In the genomic region with DNA sequence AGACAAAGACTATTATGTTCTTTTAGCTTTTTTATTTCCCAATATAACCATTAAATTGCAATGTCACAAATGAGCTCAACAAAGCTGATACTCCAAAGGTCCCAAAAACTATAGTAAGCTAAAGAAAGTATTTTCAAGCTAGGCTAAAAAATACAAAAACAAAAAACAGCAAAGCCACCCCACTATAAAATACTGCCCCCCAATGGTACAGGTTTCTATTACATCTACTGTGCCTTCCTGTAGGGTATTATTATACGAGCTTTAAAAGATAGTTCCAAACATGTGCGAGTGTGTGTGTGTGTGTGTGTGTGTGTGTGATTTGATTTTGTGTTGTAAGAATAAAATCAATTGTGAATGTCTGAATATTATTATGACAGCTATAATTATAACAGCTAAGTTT, we compare ENCODE assay signal across 8 cellular contexts. TPM values are rescaled to one million over a fixed set of nuclear protein-coding genes. Genes with fewer than 3 reads are reported as not detected.
DNase-seq lines count a peak whose midpoint lies in the region; ATAC-seq and TF ChIP-seq lines count a peak whose summit lies in the region.

No MANE protein-coding gene starts in this region.

- H3K4me1 Mint-ChIP-seq in activated CD4-positive, alpha-beta T cell treated with anti-CD3 and anti-CD28 coated beads for 36 hours, result peaks cover 20% of the 10 kb centered on the region
- no peaks in the 10 kb centered on the region for H3K4me1 Mint-ChIP-seq in osteocyte (ENCODE audit: unreplicated experiment)

- POLR2A ChIA-PET in activated CD4-positive, alpha-beta T cell treated with anti-CD3 and anti-CD28 coated beads for 36 hours (lab: Charles Lee), result interaction anchor here (0.6 to 1.6 kb wide), 2 partner anchors 39 to 194 kb away, joined by 4 to 6 read pairs; no protein-coding TSS in a partner anchor

- peaks cover 3% of the 10 kb centered on the region for H3K36me3 Mint-ChIP-seq in activated CD4-positive, alpha-beta T cell treated with anti-CD3 and anti-CD28 coated beads for 36 hours (ENCODE audit: low read depth)
- H3K36me3 Mint-ChIP-seq in osteocyte (ENCODE audit: unreplicated experiment), result no peaks in the 10 kb centered on the region

- intact Hi-C loops in activated CD4-positive, alpha-beta T cell treated with anti-CD3 and anti-CD28 coated beads for 36 hours (cut with DNase I, micrococcal nuclease), result loop anchor here (1.0 to 10.0 kb wide), 4 partner anchors 45 to 804 kb away; no protein-coding TSS in a partner anchor
- intact Hi-C loops in Right ventricle myocardium inferior (cut with DNase I), result no loop called here

- CTCF ChIA-PET in activated CD4-positive, alpha-beta T cell treated with anti-CD3 and anti-CD28 coated beads for 36 hours (lab: Charles Lee), result interaction anchor here (0.6 to 5.2 kb wide), 35 partner anchors 9 to 1278 kb away, joined by 3 to 51 read pairs (median 5); no protein-coding TSS in a partner anchor

- H3K27ac Mint-ChIP-seq in activated CD4-positive, alpha-beta T cell treated with anti-CD3 and anti-CD28 coated beads for 36 hours, result no peak overlapping the region
- H3K27ac Mint-ChIP-seq in osteocyte (ENCODE audit: unreplicated experiment), result no peak overlapping the region

- peak overlapping the region; percentile 67 for H3K4me3 Mint-ChIP-seq in activated CD4-positive, alpha-beta T cell treated with anti-CD3 and anti-CD28 coated beads for 36 hours
- no peak overlapping the region for H3K4me3 Mint-ChIP-seq in osteocyte (ENCODE audit: unreplicated experiment)

- peak; percentile 34 for TF ChIP-seq CTCF in osteocyte (IDR thresholded peaks at IDR 0.05)

- H3K27me3 Mint-ChIP-seq in activated CD4-positive, alpha-beta T cell treated with anti-CD3 and anti-CD28 coated beads for 36 hours, result peaks cover under 1% of the 10 kb centered on the region
- H3K27me3 Mint-ChIP-seq in osteocyte (ENCODE audit: unreplicated experiment), result peaks cover 53% of the 10 kb centered on the region

- no peak for DNase-seq in activated CD4-positive, alpha-beta T cell treated with anti-CD3 and anti-CD28 coated beads for 36 hours
- no peak for DNase-seq in activated CD4-positive, alpha-beta T cell treated with anti-CD3 and anti-CD28 coated beads, Interleukin-2, amount 50 U/mL, for 4 hours
- peak; percentile 66 for DNase-seq in NAMALWA (ENCODE audit: low spot score)
- peak; percentile 47 for DNase-seq in central memory CD4-positive, alpha-beta T cell
- DNase-seq in osteocyte (ENCODE audit: extremely low spot score, unreplicated experiment), result no peak
- DNase-seq in LoVo (ENCODE audit: low spot score), result no peak
- DNase-seq in Right ventricle myocardium inferior (ENCODE audit: missing footprints), result no peak
- DNase-seq in activated CD4-positive, alpha-beta T cell treated with anti-CD3 and anti-CD28 coated beads for 4 hours, result no peak

- no peaks in the 10 kb centered on the region for H3K9me3 Mint-ChIP-seq in activated CD4-positive, alpha-beta T cell treated with anti-CD3 and anti-CD28 coated beads for 36 hours (ENCODE audit: low read depth)
- H3K9me3 Mint-ChIP-seq in osteocyte (ENCODE audit: unreplicated experiment), result no peaks in the 10 kb centered on the region

- ATAC-seq in activated CD4-positive, alpha-beta T cell treated with anti-CD3 and anti-CD28 coated beads for 36 hours, result no peak
- no peak for ATAC-seq in Right ventricle myocardium inferior

RNA-seq across cellular contexts. Expression of gene IFNG, which starts 1.1 kb away (rescaled TPM):
- total RNA-seq in activated CD4-positive, alpha-beta T cell treated with anti-CD3 and anti-CD28 coated beads for 36 hours, result 100 to 1,000 TPM; 193 to 225 TPM
- total RNA-seq in osteocyte, result not detected in 2 replicates
- total RNA-seq in Right ventricle myocardium inferior, result not detected

Comparison
In these comparisons a context has a peak if more than half of its experiments do, and no peak if none do; other contexts are left out.
1. DNase-seq: peak in NAMALWA (single experiment) and central memory CD4-positive, alpha-beta T cell (single experiment); none in activated CD4-positive, alpha-beta T cell treated with anti-CD3 and anti-CD28 coated beads for 36 hours (single experiment), activated CD4-positive, alpha-beta T cell treated with anti-CD3 and anti-CD28 coated beads, Interleukin-2, amount 50 U/mL, for 4 hours (0 of 2), osteocyte (single experiment), LoVo (single experiment), Right ventricle myocardium inferior (single experiment) and activated CD4-positive, alpha-beta T cell treated with anti-CD3 and anti-CD28 coated beads for 4 hours (0 of 2).
2. RNA of gene IFNG, which starts 1.1 kb away (total RNA-seq): 193 to 225 TPM in activated CD4-positive, alpha-beta T cell treated with anti-CD3 and anti-CD28 coated beads for 36 hours; not detected in osteocyte and not detected in Right ventricle myocardium inferior (single experiment); every median in the first group is over 100 times any median in the second.